Comparison of ENCODE assay signal across 11 cellular contexts in the genomic region with DNA sequence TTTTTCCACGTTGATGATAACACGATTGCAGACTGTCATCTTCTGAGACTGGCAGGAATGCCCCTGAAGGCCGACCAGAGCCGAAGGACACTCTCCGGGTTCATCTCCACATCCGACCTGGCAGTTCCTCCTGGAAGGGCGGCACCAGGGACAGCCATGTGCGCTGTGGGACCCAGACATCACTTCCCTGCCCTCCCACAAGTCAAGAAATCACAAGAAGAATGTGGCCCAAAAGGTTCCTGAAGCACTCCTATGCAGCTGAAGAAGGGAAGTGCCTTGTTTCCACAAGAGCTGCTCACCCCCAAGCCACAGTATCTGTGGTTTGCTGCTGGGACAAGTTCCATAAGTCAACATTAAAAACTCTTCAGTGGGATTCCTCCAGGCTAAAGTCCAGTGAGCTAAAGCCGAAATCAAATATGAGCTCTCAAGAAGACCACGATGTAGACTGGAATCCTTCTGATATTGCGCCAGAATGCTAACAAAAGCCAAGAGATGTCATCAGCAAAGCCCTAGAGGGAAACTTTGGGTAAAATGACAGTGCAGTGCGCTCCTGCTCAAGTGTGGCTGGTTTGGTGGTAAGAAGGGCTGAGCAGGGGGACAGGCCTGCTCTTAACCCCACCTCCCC. TPM values are rescaled to one million over a fixed set of nuclear protein-coding genes. Genes with fewer than 3 reads are reported as not detected.
DNase-seq lines count a peak whose midpoint lies in the region; FAIRE-seq and TF ChIP-seq lines count a peak whose summit lies in the region.
"Had no signal": no experiment of that assay in that cellular context is flagged by ENCODE, and none has a peak within 500 bp of the region (broad histone marks: within the 10 kb centered on the region; RNA-seq: fewer than 3 reads in every experiment).

No MANE protein-coding gene starts in this region.

- no peak for TF ChIP-seq POLR2A in H54 (IDR thresholded peaks at IDR 0.05; ENCODE audit: low read depth, low read length)

- no peaks in the 10 kb centered on the region for H3K27me3 Mint-ChIP-seq in dendritic cell treated with granulocyte-macrophage colony-stimulating factor and Interleukin-4, amounts not matched to agents 40 ng/mL and 50 ng/mL, for 4 days
- H3K27me3 Mint-ChIP-seq: brain had no signal

- H3K27me3 ChIP-seq in osteoblast (ENCODE audit: insufficient read depth, low read length), result no peaks in the 10 kb centered on the region
- no peaks in the 10 kb centered on the region for H3K27me3 ChIP-seq in WERI-Rb-1 (ENCODE audit: insufficient read depth, low read depth, severe bottlenecking)
- H3K27me3 ChIP-seq: tibial nerve had no signal

- TF ChIP-seq CTCF in AG10803 (conservative IDR thresholded peaks at IDR 0.05; ENCODE audit: low read length) (no peak), osteoblast (IDR thresholded peaks at IDR 0.05; ENCODE audit: extremely low read depth, low read depth, low read length) (no peak), WERI-Rb-1 (IDR thresholded peaks at IDR 0.05; ENCODE audit: low read depth, low read length) (no peak)

- H3K4me2 ChIP-seq in osteoblast (ENCODE audit: insufficient read depth, low read length), result peak overlapping the region; percentile 82

- peak overlapping the region; percentile 47 for H3K4me3 Mint-ChIP-seq in dendritic cell treated with granulocyte-macrophage colony-stimulating factor and Interleukin-4, amounts not matched to agents 40 ng/mL and 50 ng/mL, for 4 days

- H3K4me3 ChIP-seq in AG10803 (ENCODE audit: low read length), result peak overlapping the region; percentile 56
- H3K4me3 ChIP-seq in osteoblast (ENCODE audit: insufficient read depth, low read length), result peak overlapping the region; percentile 63
- H3K4me3 ChIP-seq in WERI-Rb-1 (ENCODE audit: low read depth, low read length), result no peak overlapping the region

- intact Hi-C loops in dendritic cell treated with granulocyte-macrophage colony-stimulating factor and Interleukin-4, amounts not matched to agents 40 ng/mL and 50 ng/mL, for 4 days (cut with micrococcal nuclease), result loop anchor here (5.0 to 10.0 kb wide), 2 partner anchors 39 to 91 kb away; partner anchors contain the start of gene TTLL1

- peaks cover 78% of the 10 kb centered on the region for H3K79me2 ChIP-seq in osteoblast (ENCODE audit: insufficient read depth, low read length)

- H3K4me1 ChIP-seq in osteoblast (ENCODE audit: insufficient read depth, low read length), result peaks cover 68% of the 10 kb centered on the region

- H3K4me1 Mint-ChIP-seq in dendritic cell treated with granulocyte-macrophage colony-stimulating factor and Interleukin-4, amounts not matched to agents 40 ng/mL and 50 ng/mL, for 4 days (ENCODE audit: low read depth), result peaks cover 79% of the 10 kb centered on the region

- H3K9me3 ChIP-seq in osteoblast (ENCODE audit: low read depth, low read length) (no peaks in the 10 kb centered on the region), WERI-Rb-1 (ENCODE audit: severe bottlenecking) (no peaks in the 10 kb centered on the region)

- no peaks in the 10 kb centered on the region for H3K36me3 Mint-ChIP-seq in dendritic cell treated with granulocyte-macrophage colony-stimulating factor and Interleukin-4, amounts not matched to agents 40 ng/mL and 50 ng/mL, for 4 days (ENCODE audit: low read depth)

- H3K27ac Mint-ChIP-seq in dendritic cell treated with granulocyte-macrophage colony-stimulating factor and Interleukin-4, amounts not matched to agents 40 ng/mL and 50 ng/mL, for 4 days, result peak overlapping the region; percentile 97

- H2AFZ ChIP-seq in osteoblast (ENCODE audit: low read length), result peak overlapping the region; percentile 18

- no peaks in the 10 kb centered on the region for H3K9me3 Mint-ChIP-seq in dendritic cell treated with granulocyte-macrophage colony-stimulating factor and Interleukin-4, amounts not matched to agents 40 ng/mL and 50 ng/mL, for 4 days

- H3K36me3 ChIP-seq in osteoblast (ENCODE audit: insufficient read depth, low read length) (no peaks in the 10 kb centered on the region), WERI-Rb-1 (no peaks in the 10 kb centered on the region)

- H4K20me1 ChIP-seq in osteoblast (ENCODE audit: insufficient read depth, low read length), result peaks cover 6% of the 10 kb centered on the region

- peak overlapping the region; percentile 85 for H3K27ac ChIP-seq in osteoblast (ENCODE audit: low read depth, low read length)
- no peak overlapping the region for H3K27ac ChIP-seq in WERI-Rb-1

- FAIRE-seq in H54 (lab: Jason Lieb, UNC), result no peak

- DNase-seq in AG10803 (ENCODE audit: low read depth) (peak; percentile 87), MV-4-11 (lab: John Stamatoyannopoulos, UW) (peak; percentile 71), osteoblast (ENCODE audit: insufficient read length, low spot score, missing footprints) (peak; percentile 75), AG08396 (ENCODE audit: low spot score) (no peak), Ammon's horn (ENCODE audit: low spot score) (no peak), WERI-Rb-1 (no peak), H54 (ENCODE audit: insufficient read length, low spot score) (no peak)
- DNase-seq: activated CD4-positive, CD25-positive, alpha-beta regulatory T cell treated with anti-CD3 and anti-CD28 coated beads, Interleukin-2, amount 50 U/mL, for 72 hours had no signal

RNA-seq across cellular contexts. Expression of gene PACSIN2, which starts 21.2 kb away (rescaled TPM):
- 33.0 and 38.0 TPM in 2 replicates for total RNA-seq in osteoblast

Comparison
In these comparisons a context has a peak if more than half of its experiments do, and no peak if none do; other contexts are left out.
1. DNase-seq: peak in AG10803 (single experiment), MV-4-11 (single experiment) and osteoblast (single experiment); none in AG08396 (single experiment), Ammon's horn (single experiment), WERI-Rb-1 (single experiment) and H54 (single experiment).